15 cellular contexts compared by ENCODE assay signal in the genomic region with DNA sequence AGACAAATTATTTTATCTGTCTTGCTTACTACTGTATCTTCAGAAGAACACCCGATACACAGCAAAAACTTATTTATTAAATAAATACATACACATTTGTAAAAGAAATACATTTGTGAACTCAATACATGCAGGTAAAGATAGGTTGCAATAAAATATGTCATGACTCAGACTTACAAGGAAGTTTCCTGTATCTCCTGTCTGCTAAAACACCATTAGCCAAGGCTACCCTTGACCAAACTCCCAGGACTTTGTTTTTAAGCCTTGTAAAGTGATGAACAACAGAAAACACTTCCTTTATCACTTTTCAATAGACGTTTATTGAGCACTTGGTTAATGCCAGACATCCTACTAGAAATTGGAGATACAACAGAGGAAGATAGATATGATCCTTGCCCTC.
"Had no signal": no experiment of that assay in that cellular context is flagged by ENCODE, and none has a peak within 500 bp of the region (broad histone marks: within the 10 kb centered on the region; RNA-seq: fewer than 3 reads in every experiment).

No MANE protein-coding gene starts in this region.

- ATAC-seq: gastroesophageal sphincter; natural killer cell; stimulated activated effector memory CD8-positive, alpha-beta T cell treated with anti-CD3 and anti-CD28 coated beads, Interleukin-12 subunit alpha, Interleukin-12 subunit beta, amount 100 ng/mL, for 72 hours; stimulated activated naive CD8-positive, alpha-beta T cell treated with anti-CD3 and anti-CD28 coated beads, Interleukin-15, Interleukin-2, amounts not matched to agents 100 U/mL and 50 U/mL, for 24 hours had no signal

- H3K27me3 ChIP-seq: esophagus squamous epithelium, gastroesophageal sphincter, testis had no signal

- DNase-seq: effector memory CD4-positive, alpha-beta T cell; esophagus squamous epithelium; foreskin fibroblast; glutamatergic neuron; mammary epithelial cell; natural killer cell; right cardiac atrium; stimulated activated CD4-positive, alpha-beta T cell treated with anti-CD3 and anti-CD28 coated beads, Interleukin-4, amount 100 ng/mL, for 1 hour; stimulated activated CD8-positive, alpha-beta memory T cell treated with anti-CD3 and anti-CD28 coated beads, Interleukin-4, amount 100 ng/mL, for 48 hours; stimulated activated naive CD8-positive, alpha-beta T cell treated with anti-CD3 and anti-CD28 coated beads, Interleukin-15, Interleukin-2, amounts not matched to agents 100 U/mL and 50 U/mL, for 24 hours; testis; trophoblast cell had no signal

- H3K4me3 ChIP-seq: esophagus squamous epithelium, gastroesophageal sphincter, testis had no signal

- H3K9me3 ChIP-seq: esophagus squamous epithelium, gastroesophageal sphincter, testis had no signal

- H3K36me3 ChIP-seq: esophagus squamous epithelium, gastroesophageal sphincter had no signal

- H3K27ac ChIP-seq: epithelial cell of prostate, testis had no signal
